In the genomic region with DNA sequence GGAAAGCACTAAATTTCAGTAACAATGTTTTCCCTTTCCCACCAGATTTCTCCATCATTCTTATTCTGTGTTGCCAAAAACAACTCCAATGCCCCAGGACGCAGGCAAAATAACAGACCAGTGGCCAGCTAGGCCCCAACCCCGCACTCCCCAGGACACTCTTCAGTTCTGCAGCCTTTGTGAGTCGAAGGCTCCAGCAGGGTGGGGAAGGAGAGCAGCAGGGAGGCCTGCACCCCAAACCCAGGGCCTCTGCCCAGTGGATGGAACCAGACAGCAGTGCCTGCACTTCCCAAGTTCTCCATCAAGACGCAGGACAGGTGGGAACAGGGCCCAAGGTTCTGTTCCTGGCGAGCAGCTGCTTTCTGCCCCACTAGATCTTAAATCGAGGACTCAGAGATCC, we compare ENCODE assay signal across 9 cellular contexts. TPM values are rescaled to one million over a fixed set of nuclear protein-coding genes. Genes with fewer than 3 reads are reported as not detected.
DNase-seq lines count a peak whose midpoint lies in the region; ATAC-seq, FAIRE-seq and TF ChIP-seq lines count a peak whose summit lies in the region.
"Had no signal": no experiment of that assay in that cellular context is flagged by ENCODE, and none has a peak within 500 bp of the region (broad histone marks: within the 10 kb centered on the region; RNA-seq: fewer than 3 reads in every experiment).

No MANE protein-coding gene starts in this region.

- intact Hi-C loops in HepG2 (cut with micrococcal nuclease; ENCODE audit: unreplicated experiment) = no loop called here

- TF ChIP-seq CTCF in A549 (IDR thresholded peaks at IDR 0.05) (no peak), astrocyte of the spinal cord (IDR thresholded peaks at IDR 0.05; ENCODE audit: low read depth, low read length) (no peak), HepG2 (CRISPR knock-in tag; IDR thresholded peaks at IDR 0.05) (no peak)

- BruUV-seq in HepG2 (replicated peaks; lab: Mats Ljungman, UMichigan) = no TSS peak

- ATAC-seq in A549 (no peak), HepG2 (peak; percentile 5; the same call in 2 of the 3 replicates), HG02938 (IDR thresholded peaks at IDR 0.05; ENCODE audit: unreplicated experiment) (no peak)

- POLR2A ChIA-PET in A549 (lab: Yijun Ruan, JAX) = no interaction called here
- POLR2A ChIA-PET in HepG2 (lab: Yijun Ruan, JAX) = no interaction called here

- H2AFZ ChIP-seq in HepG2 (ENCODE audit: low read length) = no peak overlapping the region

- H3K4me1 ChIP-seq in A549 = peaks cover 49% of the 10 kb centered on the region
- H3K4me1 ChIP-seq in HepG2 (ENCODE audit: insufficient read depth, low read length) = peaks cover 7% of the 10 kb centered on the region
- peaks cover 73% of the 10 kb centered on the region for H3K4me1 ChIP-seq in skeletal muscle satellite cell (ENCODE audit: control insufficient read depth, insufficient read depth, low read length)

- H3K4me3 ChIP-seq in A549 = no peak overlapping the region
- no peak overlapping the region for H3K4me3 ChIP-seq in astrocyte of the spinal cord (ENCODE audit: low read depth, low read length)
- no peak overlapping the region for H3K4me3 ChIP-seq in HepG2 (replicated peaks in 1 of 3; ENCODE audit: insufficient read depth in 1 of 3, low read depth in 2 of 3, low read length in 3 of 3)
- H3K4me3 ChIP-seq in skeletal muscle satellite cell (ENCODE audit: low read length) = no peak overlapping the region

- TF ChIP-seq EP300 in A549 (IDR thresholded peaks at IDR 0.05) (no peak), HepG2 (IDR thresholded peaks at IDR 0.05; ENCODE audit: low read depth in 2 of 2, low read length in 2 of 2) (no peak), HepG2 (CRISPR knock-in tag; IDR thresholded peaks at IDR 0.05; ENCODE audit: borderline replicate concordance) (no peak)

- no peaks in the 10 kb centered on the region for H3K27me3 ChIP-seq in HepG2 (ENCODE audit: control insufficient read depth in 1 of 2, insufficient read depth in 2 of 2, low read length in 2 of 2)
- H3K27me3 ChIP-seq in skeletal muscle satellite cell (ENCODE audit: control insufficient read depth, insufficient read depth, low read length) = no peaks in the 10 kb centered on the region

- H3K79me2 ChIP-seq in HepG2 (ENCODE audit: insufficient read depth, low read length) = no peaks in the 10 kb centered on the region

- 0 out of 5 replicates have a peak, but pooled peaks cover 0 to 7% of the 10 kb centered on the region in 2 experiments for H3K36me3 ChIP-seq in HepG2 (replicated peaks in 1 of 2; ENCODE audit: control insufficient read depth in 1 of 2, insufficient read depth in 2 of 2, low read length in 2 of 2)
- H3K36me3 ChIP-seq in skeletal muscle satellite cell (ENCODE audit: insufficient read depth, low read length) = peaks cover 10% of the 10 kb centered on the region

- H3K27ac ChIP-seq in A549 = peak overlapping the region; percentile 55 to 82; a peak in 4 of 6 replicates
- no peak overlapping the region for H3K27ac ChIP-seq in HepG2 (ENCODE audit: extremely low read length, insufficient read depth, low read length)

- in situ Hi-C loops in astrocyte of the spinal cord (cut with HindIII; ENCODE audit: low sequenced_read_pairs) (no loop called here), HepG2 (cut with HindIII; ENCODE audit: extremely low pct_ligation_motif_present, low pct_unique_long_range_greater_than_20kb) (no loop called here)

- FAIRE-seq in A549 (lab: Jason Lieb, UNC) = no peak
- no peak for FAIRE-seq in HepG2 (lab: Jason Lieb, UNC)

- H3K9me3 ChIP-seq in A549 (no peaks in the 10 kb centered on the region), HepG2 (ENCODE audit: low read length) (no peaks in the 10 kb centered on the region), skeletal muscle satellite cell (replicated peaks; ENCODE audit: low read length) (no peaks in the 10 kb centered on the region)

- 90% methylated on average over 5 of the region's 6 CpGs for WGBS in A549 (ENCODE audit: missing lambda C conversion rate)
- 94% methylated on average over 5 of the region's 6 CpGs for WGBS in HepG2 (ENCODE audit: low lambda C conversion rate)

- TF ChIP-seq RAD21 in A549 (conservative IDR thresholded peaks at IDR 0.05 in 1 of 2, IDR thresholded peaks at IDR 0.05 in 1 of 2) (no peak), HepG2 (CRISPR knock-in tag; IDR thresholded peaks at IDR 0.05) (no peak)

- H3K4me2 ChIP-seq in A549 (peak overlapping the region; percentile 60; the same call in 1 of the 3 replicates), HepG2 (ENCODE audit: low read depth, low read length) (no peak overlapping the region), skeletal muscle satellite cell (ENCODE audit: low read length) (no peak overlapping the region)

- TF ChIP-seq POLR2A in A549 (IDR thresholded peaks at IDR 0.05; ENCODE audit: low read length) = no peak
- no peak for TF ChIP-seq POLR2A in HepG2 (IDR thresholded peaks at IDR 0.05; ENCODE audit: insufficient read depth in 1 of 2, low read depth in 2 of 2, low read length in 2 of 2)

- CTCF ChIA-PET in A549 (lab: Yijun Ruan, JAX) = interaction anchor here (1.2 to 1.5 kb wide), 4 partner anchors 20 to 135 kb away, joined by 3 to 10 read pairs (median 3); no protein-coding TSS in a partner anchor
- CTCF ChIA-PET in HepG2 (lab: Yijun Ruan, JAX; ENCODE audit: low intra/inter-chr PET ratio, low total read pairs) = no interaction called here

- H3K9ac ChIP-seq in HepG2 (ENCODE audit: insufficient read depth, low read depth, low read length) = no peak overlapping the region
- peak overlapping the region; percentile 57 for H3K9ac ChIP-seq in skeletal muscle satellite cell (ENCODE audit: low read depth, low read length)

- H4K20me1 ChIP-seq in HepG2 (ENCODE audit: insufficient read depth, low read length) = no peaks in the 10 kb centered on the region

- DNase-seq in A549 (ENCODE audit: low read depth in 1 of 2, low spot score in 1 of 2) (no peak), astrocyte of the spinal cord (ENCODE audit: low read depth, low spot score) (peak; percentile 13), HepG2 (ENCODE audit: low spot score) (no peak), superior temporal gyrus (ENCODE audit: extremely low spot score) (no peak), occipital lobe (lab: John Stamatoyannopoulos, UW) (no peak), NCI-H1105 treated with DMSO at 0.1 percent for 48 hours (lab: John Stamatoyannopoulos, UW) (no peak)
- DNase-seq: glutamatergic neuron had no signal

TF ChIP-seq in A549, 52 proteins besides CTCF, POLR2A, EP300 and RAD21:
- TF ChIP-seq, protein P1, sequence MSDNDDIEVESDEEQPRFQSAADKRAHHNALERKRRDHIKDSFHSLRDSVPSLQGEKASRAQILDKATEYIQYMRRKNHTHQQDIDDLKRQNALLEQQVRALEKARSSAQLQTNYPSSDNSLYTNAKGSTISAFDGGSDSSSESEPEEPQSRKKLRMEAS (IDR thresholded peaks at IDR 0.05) = no peak

TF ChIP-seq in HepG2, 621 proteins besides CTCF, POLR2A, EP300 and RAD21 (continues in another document):
- TF ChIP-seq SYNCRIP (IDR thresholded peaks at IDR 0.05; ENCODE audit: insufficient read depth, low read depth, low read length) = no peak
- no peak for TF ChIP-seq BORCS8-MEF2B (CRISPR knock-in tag; IDR thresholded peaks at IDR 0.05)
- no peak for TF ChIP-seq ZNF558 (CRISPR knock-in tag; IDR thresholded peaks at IDR 0.05; ENCODE audit: borderline replicate concordance)

RNA-seq across cellular contexts. Expression of gene PPP2R1B, which starts 34.4 kb away (rescaled TPM):
- 24.7 and 26.3 TPM in 2 replicates for polyA plus RNA-seq in A549 (2011; rRNA removed)
- polyA plus RNA-seq in A549 (2012; cell fraction: cytosol; rRNA removed) = 10.4 and 10.6 TPM in 2 replicates
- 7.3 and 11.7 TPM in 2 replicates for polyA plus RNA-seq in A549 (2012; cell fraction: nucleus; rRNA removed)
- polyA plus RNA-seq in A549 (2017; fragmentation: RNase III; extraction: RNeasy Plus Mini Kit Qiagen cat#74134 plus additional on column Dnase treatment) = 16.9 to 18.6 TPM (median 17.9 TPM) in 3 replicates
- 28.0 and 31.2 TPM in 2 replicates for polyA minus RNA-seq in A549 (2011; rRNA and poly(A)+ RNA removed)
- 56.8 and 93.9 TPM in 2 replicates for total RNA-seq in HepG2 (2016; rRNA removed; fragmentation: Illumina TruSeq; extraction: Trizol)
- 9.8 and 10.6 TPM in 2 replicates for total RNA-seq in HepG2 (2016; cell fraction: cytosol; rRNA removed; fragmentation: Illumina TruSeq; extraction: Trizol; ENCODE audit: low read depth)
- 54.4 and 91.0 TPM in 2 replicates for total RNA-seq in HepG2 (2016; cell fraction: insoluble cytoplasmic fraction; rRNA removed; fragmentation: Illumina TruSeq; extraction: Trizol)
- total RNA-seq in HepG2 (2016; cell fraction: membrane; rRNA removed; fragmentation: Illumina TruSeq; extraction: Trizol) = 14.0 and 18.1 TPM in 2 replicates
- 40.7 and 41.0 TPM in 2 replicates for total RNA-seq in HepG2 (2016; cell fraction: nucleus; rRNA removed; fragmentation: Illumina TruSeq; extraction: Trizol)
- polyA plus RNA-seq in HepG2 (2011; rRNA removed) = 20.9 and 22.1 TPM in 2 replicates
- 13.4 and 16.6 TPM in 2 replicates for polyA plus RNA-seq in HepG2 (2011; cell fraction: cytosol; rRNA removed)
- 34.8 and 48.7 TPM in 2 replicates for polyA plus RNA-seq in HepG2 (2011; cell fraction: nucleus; rRNA removed)
- polyA plus RNA-seq in HepG2 (2012) = 17.9 and 20.4 TPM in 2 replicates
- polyA plus RNA-seq in HepG2 (2016; cell fraction: cytosol; fragmentation: Illumina TruSeq; extraction: Trizol; ENCODE audit: low read depth) = 1.4 and 2.1 TPM in 2 replicates
- polyA plus RNA-seq in HepG2 (2016; cell fraction: insoluble cytoplasmic fraction; fragmentation: Illumina TruSeq; extraction: Trizol; ENCODE audit: low read depth) = 48.5 and 52.1 TPM in 2 replicates
- 4.7 and 5.1 TPM in 2 replicates for polyA plus RNA-seq in HepG2 (2016; cell fraction: membrane; fragmentation: Illumina TruSeq; extraction: Trizol; ENCODE audit: low read depth)
- 33.7 and 36.2 TPM in 2 replicates for polyA plus RNA-seq in HepG2 (2016; cell fraction: nucleus; fragmentation: Illumina TruSeq; extraction: Trizol; ENCODE audit: insufficient read depth, low read depth)
- 41.9 and 53.6 TPM in 2 replicates for polyA minus RNA-seq in HepG2 (2011; rRNA and poly(A)+ RNA removed; ENCODE audit: low replicate concordance)
- polyA minus RNA-seq in HepG2 (2011; cell fraction: cytosol; rRNA and poly(A)+ RNA removed) = 24.9 and 26.4 TPM in 2 replicates
- polyA minus RNA-seq in HepG2 (2011; cell fraction: nucleus; rRNA and poly(A)+ RNA removed) = 62.1 and 67.5 TPM in 2 replicates
- 24.1 and 25.8 TPM in 2 replicates for total RNA-seq in skeletal muscle satellite cell (2012; rRNA removed)
- total RNA-seq in occipital lobe = 17.9 TPM
